ENCODE assay signal across 2 cellular contexts in the genomic region with DNA sequence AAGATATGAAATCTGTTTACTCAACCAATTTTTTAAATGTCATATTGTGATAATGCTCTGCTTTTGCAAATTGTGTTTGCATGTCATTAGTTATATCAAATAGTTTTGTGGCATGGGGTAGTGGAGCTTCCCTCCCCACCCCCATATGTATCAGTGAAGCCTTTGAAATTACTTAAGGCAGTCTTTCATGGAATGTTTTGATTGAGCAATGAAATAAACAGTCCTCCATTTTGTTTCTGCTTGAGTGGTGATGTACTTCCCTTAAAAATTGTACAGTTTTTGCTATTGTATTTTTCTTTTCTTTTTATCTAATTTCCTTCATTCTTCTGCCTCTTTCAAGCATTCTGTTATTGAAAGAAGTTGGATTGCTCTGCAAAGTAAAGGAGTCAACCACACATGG.
TF ChIP-seq lines count a peak whose summit lies in the region.

No MANE protein-coding gene starts in this region.

TF ChIP-seq in HEK293, 187 proteins besides CTCF, POLR2A, EP300 and RAD21:
- no peak for TF ChIP-seq ZFP37 (tag by site-specific recombination; IDR thresholded peaks at IDR 0.05)
- 0 out of 2 replicates have a peak, but pooled peaks have one; percentile 19 for TF ChIP-seq ZBTB20 (tag by site-specific recombination; IDR thresholded peaks at IDR 0.05)
- no peak for TF ChIP-seq KLF8 (tag by site-specific recombination; IDR thresholded peaks at IDR 0.05)
TF ChIP-seq in HEK293: peak in this region for 1.

TF ChIP-seq in K562, 482 proteins besides CTCF, POLR2A, EP300 and RAD21:
- TF ChIP-seq AFF1 (IDR thresholded peaks at IDR 0.05; ENCODE audit: low read depth in 1 of 2, partially characterized antibody in 2 of 2) (no peak), ARNT (IDR thresholded peaks at IDR 0.05) (no peak), LEF1 (IDR thresholded peaks at IDR 0.05) (no peak), ZNF408 (CRISPR knock-in tag; IDR thresholded peaks at IDR 0.05; ENCODE audit: low read depth) (no peak), TFAP4 (CRISPR knock-in tag; IDR thresholded peaks at IDR 0.05; ENCODE audit: borderline replicate concordance) (no peak), NR3C1 (CRISPR knock-in tag; IDR thresholded peaks at IDR 0.05) (no peak), RBM22 (IDR thresholded peaks at IDR 0.05; ENCODE audit: low read depth, low read length, poor library complexity, severe bottlenecking) (no peak), ZNF274 (IDR thresholded peaks at IDR 0.05; ENCODE audit: borderline replicate concordance, low read depth, low read length) (no peak), ZNF121 (CRISPR knock-in tag; conservative IDR thresholded peaks at IDR 0.05) (no peak), RBFOX2 (IDR thresholded peaks at IDR 0.05; ENCODE audit: low read depth, low read length) (no peak), FOXK1 (CRISPR knock-in tag; IDR thresholded peaks at IDR 0.05; ENCODE audit: borderline replicate concordance) (no peak), ZNF830 (CRISPR knock-in tag; IDR thresholded peaks at IDR 0.05) (no peak), LARP7 (IDR thresholded peaks at IDR 0.05) (no peak), CCAR2 (IDR thresholded peaks at IDR 0.05; ENCODE audit: low read depth, low read length) (no peak), MTF1 (CRISPR knock-in tag; IDR thresholded peaks at IDR 0.05; ENCODE audit: borderline replicate concordance) (no peak), BACH1 (tag; IDR thresholded peaks at IDR 0.05) (no peak), AFF4 (CRISPR knock-in tag; IDR thresholded peaks at IDR 0.05) (no peak), ATF3 (IDR thresholded peaks at IDR 0.05) (no peak), ATF3 (CRISPR knock-in tag; conservative IDR thresholded peaks at IDR 0.05) (no peak)
- TF ChIP-seq, protein P1, sequence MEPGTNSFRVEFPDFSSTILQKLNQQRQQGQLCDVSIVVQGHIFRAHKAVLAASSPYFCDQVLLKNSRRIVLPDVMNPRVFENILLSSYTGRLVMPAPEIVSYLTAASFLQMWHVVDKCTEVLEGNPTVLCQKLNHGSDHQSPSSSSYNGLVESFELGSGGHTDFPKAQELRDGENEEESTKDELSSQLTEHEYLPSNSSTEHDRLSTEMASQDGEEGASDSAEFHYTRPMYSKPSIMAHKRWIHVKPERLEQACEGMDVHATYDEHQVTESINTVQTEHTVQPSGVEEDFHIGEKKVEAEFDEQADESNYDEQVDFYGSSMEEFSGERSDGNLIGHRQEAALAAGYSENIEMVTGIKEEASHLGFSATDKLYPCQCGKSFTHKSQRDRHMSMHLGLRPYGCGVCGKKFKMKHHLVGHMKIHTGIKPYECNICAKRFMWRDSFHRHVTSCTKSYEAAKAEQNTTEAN (CRISPR knock-in tag; IDR thresholded peaks at IDR 0.05), result no peak
- TF ChIP-seq, protein P2, sequence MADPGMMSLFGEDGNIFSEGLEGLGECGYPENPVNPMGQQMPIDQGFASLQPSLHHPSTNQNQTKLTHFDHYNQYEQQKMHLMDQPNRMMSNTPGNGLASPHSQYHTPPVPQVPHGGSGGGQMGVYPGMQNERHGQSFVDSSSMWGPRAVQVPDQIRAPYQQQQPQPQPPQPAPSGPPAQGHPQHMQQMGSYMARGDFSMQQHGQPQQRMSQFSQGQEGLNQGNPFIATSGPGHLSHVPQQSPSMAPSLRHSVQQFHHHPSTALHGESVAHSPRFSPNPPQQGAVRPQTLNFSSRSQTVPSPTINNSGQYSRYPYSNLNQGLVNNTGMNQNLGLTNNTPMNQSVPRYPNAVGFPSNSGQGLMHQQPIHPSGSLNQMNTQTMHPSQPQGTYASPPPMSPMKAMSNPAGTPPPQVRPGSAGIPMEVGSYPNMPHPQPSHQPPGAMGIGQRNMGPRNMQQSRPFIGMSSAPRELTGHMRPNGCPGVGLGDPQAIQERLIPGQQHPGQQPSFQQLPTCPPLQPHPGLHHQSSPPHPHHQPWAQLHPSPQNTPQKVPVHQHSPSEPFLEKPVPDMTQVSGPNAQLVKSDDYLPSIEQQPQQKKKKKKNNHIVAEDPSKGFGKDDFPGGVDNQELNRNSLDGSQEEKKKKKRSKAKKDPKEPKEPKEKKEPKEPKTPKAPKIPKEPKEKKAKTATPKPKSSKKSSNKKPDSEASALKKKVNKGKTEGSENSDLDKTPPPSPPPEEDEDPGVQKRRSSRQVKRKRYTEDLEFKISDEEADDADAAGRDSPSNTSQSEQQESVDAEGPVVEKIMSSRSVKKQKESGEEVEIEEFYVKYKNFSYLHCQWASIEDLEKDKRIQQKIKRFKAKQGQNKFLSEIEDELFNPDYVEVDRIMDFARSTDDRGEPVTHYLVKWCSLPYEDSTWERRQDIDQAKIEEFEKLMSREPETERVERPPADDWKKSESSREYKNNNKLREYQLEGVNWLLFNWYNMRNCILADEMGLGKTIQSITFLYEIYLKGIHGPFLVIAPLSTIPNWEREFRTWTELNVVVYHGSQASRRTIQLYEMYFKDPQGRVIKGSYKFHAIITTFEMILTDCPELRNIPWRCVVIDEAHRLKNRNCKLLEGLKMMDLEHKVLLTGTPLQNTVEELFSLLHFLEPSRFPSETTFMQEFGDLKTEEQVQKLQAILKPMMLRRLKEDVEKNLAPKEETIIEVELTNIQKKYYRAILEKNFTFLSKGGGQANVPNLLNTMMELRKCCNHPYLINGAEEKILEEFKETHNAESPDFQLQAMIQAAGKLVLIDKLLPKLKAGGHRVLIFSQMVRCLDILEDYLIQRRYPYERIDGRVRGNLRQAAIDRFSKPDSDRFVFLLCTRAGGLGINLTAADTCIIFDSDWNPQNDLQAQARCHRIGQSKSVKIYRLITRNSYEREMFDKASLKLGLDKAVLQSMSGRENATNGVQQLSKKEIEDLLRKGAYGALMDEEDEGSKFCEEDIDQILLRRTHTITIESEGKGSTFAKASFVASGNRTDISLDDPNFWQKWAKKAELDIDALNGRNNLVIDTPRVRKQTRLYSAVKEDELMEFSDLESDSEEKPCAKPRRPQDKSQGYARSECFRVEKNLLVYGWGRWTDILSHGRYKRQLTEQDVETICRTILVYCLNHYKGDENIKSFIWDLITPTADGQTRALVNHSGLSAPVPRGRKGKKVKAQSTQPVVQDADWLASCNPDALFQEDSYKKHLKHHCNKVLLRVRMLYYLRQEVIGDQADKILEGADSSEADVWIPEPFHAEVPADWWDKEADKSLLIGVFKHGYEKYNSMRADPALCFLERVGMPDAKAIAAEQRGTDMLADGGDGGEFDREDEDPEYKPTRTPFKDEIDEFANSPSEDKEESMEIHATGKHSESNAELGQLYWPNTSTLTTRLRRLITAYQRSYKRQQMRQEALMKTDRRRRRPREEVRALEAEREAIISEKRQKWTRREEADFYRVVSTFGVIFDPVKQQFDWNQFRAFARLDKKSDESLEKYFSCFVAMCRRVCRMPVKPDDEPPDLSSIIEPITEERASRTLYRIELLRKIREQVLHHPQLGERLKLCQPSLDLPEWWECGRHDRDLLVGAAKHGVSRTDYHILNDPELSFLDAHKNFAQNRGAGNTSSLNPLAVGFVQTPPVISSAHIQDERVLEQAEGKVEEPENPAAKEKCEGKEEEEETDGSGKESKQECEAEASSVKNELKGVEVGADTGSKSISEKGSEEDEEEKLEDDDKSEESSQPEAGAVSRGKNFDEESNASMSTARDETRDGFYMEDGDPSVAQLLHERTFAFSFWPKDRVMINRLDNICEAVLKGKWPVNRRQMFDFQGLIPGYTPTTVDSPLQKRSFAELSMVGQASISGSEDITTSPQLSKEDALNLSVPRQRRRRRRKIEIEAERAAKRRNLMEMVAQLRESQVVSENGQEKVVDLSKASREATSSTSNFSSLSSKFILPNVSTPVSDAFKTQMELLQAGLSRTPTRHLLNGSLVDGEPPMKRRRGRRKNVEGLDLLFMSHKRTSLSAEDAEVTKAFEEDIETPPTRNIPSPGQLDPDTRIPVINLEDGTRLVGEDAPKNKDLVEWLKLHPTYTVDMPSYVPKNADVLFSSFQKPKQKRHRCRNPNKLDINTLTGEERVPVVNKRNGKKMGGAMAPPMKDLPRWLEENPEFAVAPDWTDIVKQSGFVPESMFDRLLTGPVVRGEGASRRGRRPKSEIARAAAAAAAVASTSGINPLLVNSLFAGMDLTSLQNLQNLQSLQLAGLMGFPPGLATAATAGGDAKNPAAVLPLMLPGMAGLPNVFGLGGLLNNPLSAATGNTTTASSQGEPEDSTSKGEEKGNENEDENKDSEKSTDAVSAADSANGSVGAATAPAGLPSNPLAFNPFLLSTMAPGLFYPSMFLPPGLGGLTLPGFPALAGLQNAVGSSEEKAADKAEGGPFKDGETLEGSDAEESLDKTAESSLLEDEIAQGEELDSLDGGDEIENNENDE (IDR thresholded peaks at IDR 0.05; ENCODE audit: low read depth, low read length), result no peak
